8 cellular contexts compared by ENCODE assay signal in the genomic region with DNA sequence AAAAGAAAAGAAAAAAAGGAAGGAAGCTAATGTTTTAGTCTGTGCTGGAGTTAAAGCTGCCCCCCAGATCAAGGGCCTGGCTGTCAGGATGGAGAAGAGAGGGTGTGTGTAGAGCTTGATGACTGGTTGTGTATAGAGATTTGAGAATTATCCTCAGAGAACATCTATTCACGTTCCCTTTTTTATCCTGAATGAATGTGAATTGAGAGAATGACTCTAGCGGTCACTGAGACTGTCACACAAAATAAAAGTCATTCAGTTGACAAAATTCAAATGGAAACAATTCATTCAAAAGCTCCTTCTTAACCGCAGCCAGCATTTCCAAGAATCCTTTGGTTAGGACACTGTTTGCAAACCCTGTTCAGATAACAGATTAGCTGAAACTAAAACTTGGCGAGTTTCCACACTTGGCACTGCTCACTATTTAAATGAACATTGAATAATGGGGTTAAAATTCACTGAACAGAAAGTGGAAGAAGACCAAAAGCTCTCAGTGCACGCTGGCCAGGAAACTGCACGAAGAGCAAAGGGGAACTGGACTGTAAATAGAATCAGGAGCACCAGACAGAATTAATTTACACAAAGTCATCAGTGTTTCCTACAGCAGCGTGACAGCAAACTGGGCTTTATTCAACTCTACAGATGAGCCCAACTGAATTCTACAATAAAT. TPM values are rescaled to one million over a fixed set of nuclear protein-coding genes. Genes with fewer than 3 reads are reported as not detected.
DNase-seq lines count a peak whose midpoint lies in the region; ATAC-seq and TF ChIP-seq lines count a peak whose summit lies in the region.

No MANE protein-coding gene starts in this region.

- DNase-seq in activated T-cell treated with anti-CD3 and anti-CD28 coated beads, Interleukin-2, amount 50 U/mL, for 4 hours: no peak
- DNase-seq in activated T-cell treated with anti-CD3 and anti-CD28 coated beads for 4 hours: no peak
- peak; percentile 67 for DNase-seq in SKM-1 treated with dmso at 0.1 percent for 144 hours (lab: John Stamatoyannopoulos, UW; ENCODE audit: unreplicated experiment)
- DNase-seq in foreskin fibroblast: peak; percentile 43 to 78
- no peak for DNase-seq in spleen
- DNase-seq in iPS-NIHi7 (ENCODE audit: extremely low spot score): no peak
- DNase-seq in NCI-H748 (lab: John Stamatoyannopoulos, UW; ENCODE audit: unreplicated experiment): no peak

- no peak overlapping the region for H3K4me3 Mint-ChIP-seq in activated T-cell treated with anti-CD3 and anti-CD28 coated beads, Interleukin-2, amount 50 U/mL, for 4 hours

- H3K4me1 ChIP-seq in spleen: peaks cover 8 to 25% (median 18%) of the 10 kb centered on the region in 6 donors

- TF ChIP-seq POLR2A in spleen (IDR thresholded peaks at IDR 0.05): no peak

- no peaks in the 10 kb centered on the region for H3K27me3 ChIP-seq in spleen (replicated peaks in 1 of 7)

- H3K27ac ChIP-seq in spleen: peak overlapping the region in 7 of 8 donors; percentile 16 to 76 (median 42)

- H3K4me1 Mint-ChIP-seq in activated T-cell treated with anti-CD3 and anti-CD28 coated beads, Interleukin-2, amount 50 U/mL, for 4 hours (ENCODE audit: low read depth): peaks cover 12% of the 10 kb centered on the region

- H3K9me3 Mint-ChIP-seq in activated T-cell treated with anti-CD3 and anti-CD28 coated beads, Interleukin-2, amount 50 U/mL, for 4 hours: peaks cover 6% of the 10 kb centered on the region

- no peaks in the 10 kb centered on the region for H3K36me3 Mint-ChIP-seq in activated T-cell treated with anti-CD3 and anti-CD28 coated beads, Interleukin-2, amount 50 U/mL, for 4 hours (ENCODE audit: insufficient read depth)

- peak; percentile 56 to 60 for ATAC-seq in activated T-cell treated with anti-CD3 and anti-CD28 coated beads, Interleukin-2, amount 50 U/mL, for 4 hours
- ATAC-seq in HG03025 (IDR thresholded peaks at IDR 0.05; ENCODE audit: low FRiP score, unreplicated experiment): peak; percentile 68

- peaks cover 0 to 8% (median 0%) of the 10 kb centered on the region in 8 donors for H3K9me3 ChIP-seq in spleen

- TF ChIP-seq CTCF in foreskin fibroblast (IDR thresholded peaks at IDR 0.05; ENCODE audit: low read depth, low read length): no peak
- no peak for TF ChIP-seq CTCF in spleen (IDR thresholded peaks at IDR 0.05 in 8 of 11, conservative IDR thresholded peaks at IDR 0.05 in 3 of 11)

- WGBS in spleen, 5 donors: 2 to 7% (median 3%) methylated on average over 7 of the region's 7 CpGs

- intact Hi-C loops in spleen (cut with DNase I; ENCODE audit: low total_unique reads): no loop called here

- H3K27me3 Mint-ChIP-seq in activated T-cell treated with anti-CD3 and anti-CD28 coated beads, Interleukin-2, amount 50 U/mL, for 4 hours (ENCODE audit: low read depth): peaks cover 8% of the 10 kb centered on the region

- H3K36me3 ChIP-seq in spleen: no peaks in the 10 kb centered on the region

- peak overlapping the region in 1 of 2 donors; percentile 1 for H3K4me3 ChIP-seq in foreskin fibroblast (ENCODE audit: low read depth in 1 of 2, low read length in 2 of 2)
- H3K4me3 ChIP-seq in spleen: peak overlapping the region in 2 of 8 donors; percentile 20 to 41

RNA-seq across cellular contexts. Expression of gene FAM89A, which starts 13.6 kb away (rescaled TPM):
- 10 to 100 TPM; 18.1 to 18.9 (median 18.8) TPM for total RNA-seq in activated T-cell treated with anti-CD3 and anti-CD28 coated beads, Interleukin-2, amount 50 U/mL, for 4 hours
- 10 to 100 TPM; 17.5 to 54.8 (median 38.6) TPM for total RNA-seq in spleen
- polyA plus RNA-seq in spleen: 10 to 100 TPM in 2 of 3 donors, 1 to 10 TPM in 1; 9.8 to 16.2 (median 12.4) TPM

Comparison
In these comparisons a context has a peak if more than half of its experiments do, and no peak if none do; other contexts are left out.
1. DNase-seq: peak in SKM-1 treated with dmso at 0.1 percent for 144 hours (single experiment) and foreskin fibroblast (2 of 2); none in activated T-cell treated with anti-CD3 and anti-CD28 coated beads, Interleukin-2, amount 50 U/mL, for 4 hours (single experiment), activated T-cell treated with anti-CD3 and anti-CD28 coated beads for 4 hours (single experiment), spleen (single experiment), iPS-NIHi7 (single experiment) and NCI-H748 (single experiment).